In the genomic region with DNA sequence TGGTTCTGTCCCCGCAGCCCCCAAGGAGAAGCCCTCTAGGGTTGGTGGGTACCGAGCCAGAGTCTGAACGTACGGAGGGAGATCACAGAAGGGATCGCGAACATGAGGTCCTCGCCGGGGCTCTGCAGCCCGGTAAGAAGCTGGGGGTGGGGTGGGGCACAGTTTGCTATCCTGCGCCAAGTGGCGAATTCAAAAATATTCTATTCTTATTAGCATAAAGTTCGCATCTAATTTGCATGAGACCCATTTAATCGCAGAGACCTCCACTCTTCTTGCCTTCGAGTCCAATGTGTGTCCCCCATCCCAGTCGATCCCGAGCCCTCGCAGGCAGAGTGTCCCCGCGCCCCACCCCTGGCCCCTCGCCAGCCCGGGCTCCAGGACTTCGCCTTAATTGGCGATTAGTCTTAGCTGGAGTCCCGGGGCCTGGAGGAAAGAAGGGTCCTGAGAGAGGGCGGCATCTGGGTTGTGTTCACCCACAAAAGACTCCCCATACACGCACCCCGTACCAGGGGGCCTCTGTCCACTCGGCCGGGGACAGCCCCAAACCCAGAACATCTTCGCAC, we compare ENCODE assay signal across 8 cellular contexts. TPM values are rescaled to one million over a fixed set of nuclear protein-coding genes. Genes with fewer than 3 reads are reported as not detected.
A peak's percentile ranks its signal among the peaks of the same experiment; 100 is the strongest.
DNase-seq lines count a peak whose midpoint lies in the region; ATAC-seq and TF ChIP-seq lines count a peak whose summit lies in the region.

No MANE protein-coding gene starts in this region.

- peak; percentile 31 for DNase-seq in AG08395 (ENCODE audit: low spot score)
- DNase-seq in endodermal cell: no peak
- no peak for DNase-seq in naive thymus-derived CD4-positive, alpha-beta T cell
- DNase-seq in DMS79 treated with DMSO at 0.1 percent for 48 hours (lab: John Stamatoyannopoulos, UW): no peak
- DNase-seq in medulla oblongata (ENCODE audit: extremely low spot score): no peak
- no peak for DNase-seq in NK-92 (lab: John Stamatoyannopoulos, UW; ENCODE audit: unreplicated experiment)

- 3 to 4% methylated on average over 7 to 30 of the region's 30 CpGs for WGBS in endodermal cell (ENCODE audit: insufficient coverage in 1 of 2, insufficient read length in 1 of 2), 2 experiments

- H3K4me3 Mint-ChIP-seq in endodermal cell: peak overlapping the region; percentile 63
- H3K4me3 Mint-ChIP-seq in naive thymus-derived CD4-positive, alpha-beta T cell: peak overlapping the region; percentile 65 to 85 (median 80)

- POLR2A ChIA-PET in naive thymus-derived CD4-positive, alpha-beta T cell (lab: Charles Lee): interaction anchor here (0.6 to 1.1 kb wide), 3 partner anchors 8 to 510 kb away, joined by 3 to 4 read pairs (median 3); no protein-coding TSS in a partner anchor

- peaks cover 25% of the 10 kb centered on the region for H3K36me3 Mint-ChIP-seq in endodermal cell (ENCODE audit: low read depth)
- peaks cover 0 to 13% (median 0%) of the 10 kb centered on the region in 5 donors for H3K36me3 Mint-ChIP-seq in naive thymus-derived CD4-positive, alpha-beta T cell

- H3K9me3 ChIP-seq in Loucy (ENCODE audit: insufficient read depth, low read depth, low read length) (no peaks in the 10 kb centered on the region), endodermal cell (ENCODE audit: control insufficient read depth, low read length) (no peaks in the 10 kb centered on the region)
- no peaks in the 10 kb centered on the region for H3K9me3 ChIP-seq in naive thymus-derived CD4-positive, alpha-beta T cell (ENCODE audit: control insufficient read depth in 2 of 3, low read length in 3 of 3)

- CTCF ChIA-PET in naive thymus-derived CD4-positive, alpha-beta T cell (lab: Charles Lee): interaction anchor here (0.8 kb wide), 1 partner anchor 131 kb away, joined by 3 read pairs; no protein-coding TSS in a partner anchor

- no peak for TF ChIP-seq CTCF in Loucy (conservative IDR thresholded peaks at IDR 0.05; ENCODE audit: low read length)
- no peak for TF ChIP-seq CTCF in endodermal cell (conservative IDR thresholded peaks at IDR 0.05)

- no peaks in the 10 kb centered on the region for H3K9me2 ChIP-seq in Loucy (replicated peaks; ENCODE audit: low read depth, low read length)

- H3K79me2 ChIP-seq in Loucy (ENCODE audit: insufficient read depth, low read length): no peaks in the 10 kb centered on the region

- peak overlapping the region; percentile 85 for H3K4me3 ChIP-seq in Loucy (ENCODE audit: low read length, poor library complexity, severe bottlenecking)
- H3K4me3 ChIP-seq in endodermal cell (ENCODE audit: low read length): peak overlapping the region; percentile 78
- H3K4me3 ChIP-seq in naive thymus-derived CD4-positive, alpha-beta T cell (ENCODE audit: low read length): peak overlapping the region; percentile 60

- peak overlapping the region; percentile 97 for H2AFZ ChIP-seq in Loucy (ENCODE audit: low read length)

- peaks cover 11% of the 10 kb centered on the region for H3K4me1 Mint-ChIP-seq in endodermal cell
- peaks cover 3 to 23% (median 10%) of the 10 kb centered on the region in 7 donors for H3K4me1 Mint-ChIP-seq in naive thymus-derived CD4-positive, alpha-beta T cell

- H3K36me3 ChIP-seq in Loucy (ENCODE audit: insufficient read depth, low read length): no peaks in the 10 kb centered on the region
- H3K36me3 ChIP-seq in endodermal cell (ENCODE audit: control insufficient read depth, insufficient read depth, low read length): peaks cover 4% of the 10 kb centered on the region
- H3K36me3 ChIP-seq in naive thymus-derived CD4-positive, alpha-beta T cell (ENCODE audit: control insufficient read depth in 2 of 3, insufficient read depth in 3 of 3, low read length in 3 of 3): no peaks in the 10 kb centered on the region

- peaks cover 52% of the 10 kb centered on the region for H3K27me3 Mint-ChIP-seq in endodermal cell (ENCODE audit: insufficient read depth)
- peaks cover 0 to 49% (median 18%) of the 10 kb centered on the region in 5 donors for H3K27me3 Mint-ChIP-seq in naive thymus-derived CD4-positive, alpha-beta T cell

- H3K27ac Mint-ChIP-seq in endodermal cell: no peak overlapping the region
- H3K27ac Mint-ChIP-seq in naive thymus-derived CD4-positive, alpha-beta T cell: peak overlapping the region in 6 of 9 donors; percentile 15 to 84 (median 42)

- no peak overlapping the region for H3K27ac ChIP-seq in endodermal cell (ENCODE audit: low read depth, low read length)
- no peak overlapping the region for H3K27ac ChIP-seq in naive thymus-derived CD4-positive, alpha-beta T cell (ENCODE audit: low read depth, low read length)

- H4K20me1 ChIP-seq in Loucy (ENCODE audit: insufficient read depth, low read length, poor library complexity, severe bottlenecking): no peaks in the 10 kb centered on the region

- H3K9ac ChIP-seq in Loucy (ENCODE audit: low read depth, low read length, poor library complexity, severe bottlenecking): peak overlapping the region; percentile 91
- no peak overlapping the region for H3K9ac ChIP-seq in endodermal cell (ENCODE audit: extremely low read depth, low read length, poor library complexity, severe bottlenecking)

- ATAC-seq in naive thymus-derived CD4-positive, alpha-beta T cell: peak; percentile 24
- no peak for ATAC-seq in HG03457 (IDR thresholded peaks at IDR 0.05; ENCODE audit: unreplicated experiment)

- peak overlapping the region; percentile 59 for H3K4me2 ChIP-seq in Loucy (ENCODE audit: low read depth, low read length, poor library complexity, severe bottlenecking)

- no peaks in the 10 kb centered on the region for H3K9me3 Mint-ChIP-seq in endodermal cell
- H3K9me3 Mint-ChIP-seq in naive thymus-derived CD4-positive, alpha-beta T cell: no peaks in the 10 kb centered on the region

- no peaks in the 10 kb centered on the region for H3F3A ChIP-seq in Loucy (ENCODE audit: low read depth)

- intact Hi-C loops in naive thymus-derived CD4-positive, alpha-beta T cell (cut with micrococcal nuclease): no loop called here

- H3K27me3 ChIP-seq in Loucy (ENCODE audit: insufficient read depth, low read length, poor library complexity, severe bottlenecking): no peaks in the 10 kb centered on the region
- H3K27me3 ChIP-seq in endodermal cell (ENCODE audit: control insufficient read depth, insufficient read depth, low read length, poor library complexity, severe bottlenecking): peaks cover 29% of the 10 kb centered on the region
- peaks cover 0 to 2% of the 10 kb centered on the region in 2 donors for H3K27me3 ChIP-seq in naive thymus-derived CD4-positive, alpha-beta T cell (ENCODE audit: control insufficient read depth in 2 of 2, insufficient read depth in 2 of 2, low read length in 2 of 2)

- peaks cover 36% of the 10 kb centered on the region for H3K4me1 ChIP-seq in Loucy (ENCODE audit: insufficient read depth, low read length, poor library complexity, severe bottlenecking)
- peaks cover 2% of the 10 kb centered on the region for H3K4me1 ChIP-seq in endodermal cell (ENCODE audit: control insufficient read depth, insufficient read depth, low read length)
- H3K4me1 ChIP-seq in naive thymus-derived CD4-positive, alpha-beta T cell (ENCODE audit: control insufficient read depth in 2 of 2, insufficient read depth in 2 of 2, low read length in 2 of 2): peaks cover 0 to 11% of the 10 kb centered on the region in 2 donors

RNA-seq across cellular contexts. Expression of a gene that starts 0.6 kb away (rescaled TPM):
- 10 to 100 TPM; 12.7 to 20.1 TPM for total RNA-seq in endodermal cell
- 45.1 TPM for polyA plus RNA-seq in endodermal cell (2013, experiment 1 of 2)
- 39.1 TPM for polyA plus RNA-seq in endodermal cell (2013, experiment 2 of 2)
- 1 to 10 TPM in 1 of 5 experiments, under 1 TPM in 4; 0.29 to 1.2 (median 0.84) TPM for total RNA-seq in naive thymus-derived CD4-positive, alpha-beta T cell
- polyA plus RNA-seq in naive thymus-derived CD4-positive, alpha-beta T cell: not detected

RNA-seq across cellular contexts. Expression of a gene that starts 6.0 kb away (rescaled TPM):
- total RNA-seq in endodermal cell: 10 to 100 TPM; 59.6 to 62.6 TPM
- 103 TPM for polyA plus RNA-seq in endodermal cell (2013, experiment 1 of 2)
- polyA plus RNA-seq in endodermal cell (2013, experiment 2 of 2): 88.7 TPM
- total RNA-seq in naive thymus-derived CD4-positive, alpha-beta T cell: 10 to 100 TPM; 25.1 to 42.5 (median 35.6) TPM
- polyA plus RNA-seq in naive thymus-derived CD4-positive, alpha-beta T cell: 1 to 10 TPM; 5.3 to 6.7 TPM

RNA-seq across cellular contexts. Expression of a gene that starts 19.6 kb away (rescaled TPM):
- total RNA-seq in endodermal cell: 10 to 100 TPM; 40.9 to 45.5 TPM
- 20.1 TPM for polyA plus RNA-seq in endodermal cell (2013, experiment 1 of 2)
- 19.4 TPM for polyA plus RNA-seq in endodermal cell (2013, experiment 2 of 2)
- 10 to 100 TPM; 20.1 to 29.7 (median 21.9) TPM for total RNA-seq in naive thymus-derived CD4-positive, alpha-beta T cell
- polyA plus RNA-seq in naive thymus-derived CD4-positive, alpha-beta T cell: 10 to 100 TPM; 18.5 to 29.7 TPM

RNA-seq across cellular contexts. Expression of a gene that starts 22.4 kb away (rescaled TPM):
- under 1 TPM; 0.49 to 0.66 TPM for total RNA-seq in endodermal cell
- polyA plus RNA-seq in endodermal cell (2013, experiment 1 of 2): 5.2 TPM
- polyA plus RNA-seq in endodermal cell (2013, experiment 2 of 2): 5.2 TPM
- 1 to 10 TPM in 1 of 5 experiments, not detected in 4; 1.4 TPM for total RNA-seq in naive thymus-derived CD4-positive, alpha-beta T cell
- polyA plus RNA-seq in naive thymus-derived CD4-positive, alpha-beta T cell: not detected

Comparison
In these comparisons a context has a peak if more than half of its experiments do, and no peak if none do; other contexts are left out.
1. RNA of a gene that starts 0.6 kb away (total RNA-seq): 12.7 to 20.1 TPM in endodermal cell; 0.29 to 1.2 TPM in naive thymus-derived CD4-positive, alpha-beta T cell; every median in the first group is over 4 times any median in the second.
2. Peak in every context shown above with its lines, with median percentiles within 50 percentile points of each other: H3K4me3 ChIP-seq.